In the genomic region with DNA sequence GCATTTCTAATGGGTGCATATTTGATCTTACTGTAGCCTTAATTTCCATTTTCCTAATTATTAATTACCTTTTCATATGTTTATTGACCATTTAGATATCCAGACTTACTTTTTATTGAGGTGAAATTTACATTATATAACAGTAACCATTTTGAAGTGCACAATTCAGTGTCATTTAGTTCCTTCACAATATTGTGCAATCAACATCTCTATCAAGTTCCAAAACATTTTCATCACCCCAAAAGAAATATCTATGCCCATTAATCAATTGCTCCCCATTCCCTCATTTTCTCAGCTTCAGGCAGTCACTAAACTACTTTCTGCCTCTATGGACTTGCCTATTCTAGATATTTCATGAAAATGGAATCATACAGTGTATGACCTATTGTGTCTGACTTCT, we compare ENCODE assay signal across 8 cellular contexts. TPM values are rescaled to one million over a fixed set of nuclear protein-coding genes. Genes with fewer than 3 reads are reported as not detected.
"Had no signal": no experiment of that assay in that cellular context is flagged by ENCODE, and none has a peak within 500 bp of the region (broad histone marks: within the 10 kb centered on the region; RNA-seq: fewer than 3 reads in every experiment).

No MANE protein-coding gene starts in this region.

- H2AFZ ChIP-seq: GM23248 had no signal

- H3K4me3 ChIP-seq: GM23248 had no signal

- FAIRE-seq: H54, HTR-8/SVneo had no signal

- DNase-seq: GM23248, GOT3, H9, HCEC 1CT, KG1 had no signal

- H3K9ac ChIP-seq: GM23248 had no signal

- H3K27ac ChIP-seq: GM23248 had no signal

RNA-seq across cellular contexts. Expression of a gene that starts 5.9 kb away (rescaled TPM):
- total RNA-seq: H9, HT-29 had no signal
